ENCODE assay signal across 1 cellular context in the genomic region with DNA sequence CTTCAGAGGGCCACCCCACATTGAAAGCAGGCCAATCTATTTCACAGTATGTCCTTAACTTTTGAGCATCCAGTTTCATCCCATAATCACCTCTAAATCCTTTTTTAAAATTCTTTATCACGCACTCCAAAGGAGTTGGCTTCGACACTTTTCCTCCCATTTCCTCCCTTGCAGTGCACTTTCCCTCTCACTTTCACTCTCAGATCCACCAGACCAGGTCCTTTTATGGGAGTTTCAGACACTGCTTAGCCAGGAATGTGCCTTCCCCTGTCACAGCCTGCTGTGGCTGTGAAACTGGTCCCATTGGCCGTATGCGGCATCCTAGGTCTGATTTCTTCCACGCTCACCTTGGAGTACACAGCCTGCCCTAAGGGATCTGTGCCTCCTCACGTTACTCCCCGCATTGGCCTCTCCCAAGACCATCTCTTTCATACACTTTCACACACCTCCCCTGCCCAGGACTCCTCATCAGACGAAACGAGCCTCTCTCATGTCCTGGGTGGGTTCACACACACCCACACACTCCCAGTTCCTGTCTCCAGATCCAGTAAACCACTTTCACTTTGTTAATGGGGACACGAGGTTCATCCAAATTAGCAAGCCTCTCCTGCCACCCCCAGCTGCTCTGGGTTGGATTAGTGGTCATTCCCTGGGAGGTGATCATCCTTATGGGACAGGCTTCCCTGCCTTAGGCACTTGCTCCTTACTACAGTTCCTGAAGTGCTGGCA.
TF ChIP-seq lines count a peak whose summit lies in the region.

No MANE protein-coding gene starts in this region.

TF ChIP-seq in SK-N-SH, 30 proteins besides CTCF, POLR2A, EP300 and RAD21:
- TF ChIP-seq, protein P1, sequence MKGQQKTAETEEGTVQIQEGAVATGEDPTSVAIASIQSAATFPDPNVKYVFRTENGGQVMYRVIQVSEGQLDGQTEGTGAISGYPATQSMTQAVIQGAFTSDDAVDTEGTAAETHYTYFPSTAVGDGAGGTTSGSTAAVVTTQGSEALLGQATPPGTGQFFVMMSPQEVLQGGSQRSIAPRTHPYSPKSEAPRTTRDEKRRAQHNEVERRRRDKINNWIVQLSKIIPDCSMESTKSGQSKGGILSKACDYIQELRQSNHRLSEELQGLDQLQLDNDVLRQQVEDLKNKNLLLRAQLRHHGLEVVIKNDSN (IDR thresholded peaks at IDR 0.05; ENCODE audit: borderline replicate concordance, low read depth) = no peak
- TF ChIP-seq FOSL2 (IDR thresholded peaks at IDR 0.05; ENCODE audit: borderline replicate concordance, low read depth) (no peak), GABPA (IDR thresholded peaks at IDR 0.05; ENCODE audit: low read depth) (no peak), SMC3 (IDR thresholded peaks at IDR 0.05; ENCODE audit: low read depth, low read length) (no peak), POLR2AphosphoS5 (IDR thresholded peaks at IDR 0.05; ENCODE audit: low read depth, low read length) (no peak), RXRA (IDR thresholded peaks at IDR 0.05; ENCODE audit: borderline replicate concordance, low read depth) (no peak), TAF1 (IDR thresholded peaks at IDR 0.05; ENCODE audit: borderline replicate concordance, low read depth, low read length) (no peak), NRF1 (IDR thresholded peaks at IDR 0.05; ENCODE audit: low read depth, low read length) (no peak), MEF2A (IDR thresholded peaks at IDR 0.05; ENCODE audit: borderline replicate concordance, low read depth) (no peak), EZH2phosphoT487 (IDR thresholded peaks at IDR 0.05; ENCODE audit: borderline replicate concordance, low read depth) (no peak), JUND (IDR thresholded peaks at IDR 0.05) (no peak), GATA2 (CRISPR knock-in tag; IDR thresholded peaks at IDR 0.05) (no peak), TCF12 (IDR thresholded peaks at IDR 0.05) (no peak), RCOR1 (IDR thresholded peaks at IDR 0.05; ENCODE audit: low read length) (no peak)
- TF ChIP-seq, protein P2, sequence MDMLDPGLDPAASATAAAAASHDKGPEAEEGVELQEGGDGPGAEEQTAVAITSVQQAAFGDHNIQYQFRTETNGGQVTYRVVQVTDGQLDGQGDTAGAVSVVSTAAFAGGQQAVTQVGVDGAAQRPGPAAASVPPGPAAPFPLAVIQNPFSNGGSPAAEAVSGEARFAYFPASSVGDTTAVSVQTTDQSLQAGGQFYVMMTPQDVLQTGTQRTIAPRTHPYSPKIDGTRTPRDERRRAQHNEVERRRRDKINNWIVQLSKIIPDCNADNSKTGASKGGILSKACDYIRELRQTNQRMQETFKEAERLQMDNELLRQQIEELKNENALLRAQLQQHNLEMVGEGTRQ (IDR thresholded peaks at IDR 0.05; ENCODE audit: borderline replicate concordance, low read depth, low read length) = no peak
- TF ChIP-seq, protein P3, sequence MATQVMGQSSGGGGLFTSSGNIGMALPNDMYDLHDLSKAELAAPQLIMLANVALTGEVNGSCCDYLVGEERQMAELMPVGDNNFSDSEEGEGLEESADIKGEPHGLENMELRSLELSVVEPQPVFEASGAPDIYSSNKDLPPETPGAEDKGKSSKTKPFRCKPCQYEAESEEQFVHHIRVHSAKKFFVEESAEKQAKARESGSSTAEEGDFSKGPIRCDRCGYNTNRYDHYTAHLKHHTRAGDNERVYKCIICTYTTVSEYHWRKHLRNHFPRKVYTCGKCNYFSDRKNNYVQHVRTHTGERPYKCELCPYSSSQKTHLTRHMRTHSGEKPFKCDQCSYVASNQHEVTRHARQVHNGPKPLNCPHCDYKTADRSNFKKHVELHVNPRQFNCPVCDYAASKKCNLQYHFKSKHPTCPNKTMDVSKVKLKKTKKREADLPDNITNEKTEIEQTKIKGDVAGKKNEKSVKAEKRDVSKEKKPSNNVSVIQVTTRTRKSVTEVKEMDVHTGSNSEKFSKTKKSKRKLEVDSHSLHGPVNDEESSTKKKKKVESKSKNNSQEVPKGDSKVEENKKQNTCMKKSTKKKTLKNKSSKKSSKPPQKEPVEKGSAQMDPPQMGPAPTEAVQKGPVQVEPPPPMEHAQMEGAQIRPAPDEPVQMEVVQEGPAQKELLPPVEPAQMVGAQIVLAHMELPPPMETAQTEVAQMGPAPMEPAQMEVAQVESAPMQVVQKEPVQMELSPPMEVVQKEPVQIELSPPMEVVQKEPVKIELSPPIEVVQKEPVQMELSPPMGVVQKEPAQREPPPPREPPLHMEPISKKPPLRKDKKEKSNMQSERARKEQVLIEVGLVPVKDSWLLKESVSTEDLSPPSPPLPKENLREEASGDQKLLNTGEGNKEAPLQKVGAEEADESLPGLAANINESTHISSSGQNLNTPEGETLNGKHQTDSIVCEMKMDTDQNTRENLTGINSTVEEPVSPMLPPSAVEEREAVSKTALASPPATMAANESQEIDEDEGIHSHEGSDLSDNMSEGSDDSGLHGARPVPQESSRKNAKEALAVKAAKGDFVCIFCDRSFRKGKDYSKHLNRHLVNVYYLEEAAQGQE (IDR thresholded peaks at IDR 0.05; ENCODE audit: low read depth, low read length) = no peak
- TF ChIP-seq, protein P4, sequence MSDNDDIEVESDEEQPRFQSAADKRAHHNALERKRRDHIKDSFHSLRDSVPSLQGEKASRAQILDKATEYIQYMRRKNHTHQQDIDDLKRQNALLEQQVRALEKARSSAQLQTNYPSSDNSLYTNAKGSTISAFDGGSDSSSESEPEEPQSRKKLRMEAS (IDR thresholded peaks at IDR 0.05; ENCODE audit: low read depth) = no peak
